Comparison of ENCODE assay signal across 17 cellular contexts in the genomic region with DNA sequence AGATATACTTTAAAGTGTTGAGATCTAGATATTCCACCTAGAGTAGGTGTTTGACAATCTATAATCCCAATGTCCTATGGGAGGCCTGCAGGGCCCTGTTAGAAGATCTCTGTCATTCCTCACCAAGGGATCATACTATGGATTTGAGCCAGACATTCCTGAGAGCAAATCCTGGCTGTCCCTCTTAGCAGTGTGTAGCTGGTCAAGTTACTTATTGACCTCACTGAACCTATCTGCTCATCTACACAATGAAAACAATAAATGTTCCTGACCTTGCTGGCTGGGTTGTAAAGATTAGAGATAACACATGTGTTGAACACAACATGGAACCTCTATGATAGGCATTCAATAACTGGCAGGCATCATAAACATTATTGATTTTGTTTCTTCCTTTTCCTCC.
A peak's percentile ranks its signal among the peaks of the same experiment; 100 is the strongest.
DNase-seq lines count a peak whose midpoint lies in the region; FAIRE-seq and TF ChIP-seq lines count a peak whose summit lies in the region.
"Had no signal": no experiment of that assay in that cellular context is flagged by ENCODE, and none has a peak within 500 bp of the region (broad histone marks: within the 10 kb centered on the region; RNA-seq: fewer than 3 reads in every experiment).

No MANE protein-coding gene starts in this region.

- no peak overlapping the region for H3K27ac Mint-ChIP-seq in nephron progenitor cell
- H3K27ac Mint-ChIP-seq: B cell; CD4-positive, alpha-beta T cell; HFFc6 had no signal

- no peaks in the 10 kb centered on the region for H3K9me3 Mint-ChIP-seq in nephron progenitor cell
- H3K9me3 Mint-ChIP-seq: CD4-positive, alpha-beta T cell had no signal

- H3K36me3 Mint-ChIP-seq in nephron progenitor cell (ENCODE audit: low read depth) = no peaks in the 10 kb centered on the region

- POLR2A ChIA-PET in HEK293T (lab: Yijun Ruan, JAX) = no interaction called here

- no peaks in the 10 kb centered on the region for H3K27me3 Mint-ChIP-seq in nephron progenitor cell (ENCODE audit: low read depth, poor library complexity)

- H3K4me1 Mint-ChIP-seq in nephron progenitor cell = peaks cover 16% of the 10 kb centered on the region
- H3K4me1 Mint-ChIP-seq: B cell had no signal

- no peak for FAIRE-seq in RCC 7860 (lab: Jason Lieb, UNC)
- FAIRE-seq: D721Med had no signal

- H3K4me3 Mint-ChIP-seq in nephron progenitor cell = no peak overlapping the region
- H3K4me3 Mint-ChIP-seq: B cell; CD4-positive, alpha-beta T cell; HFFc6 had no signal

- CTCF ChIA-PET in HEK293T (lab: Yijun Ruan, JAX) = no interaction called here

- no peak overlapping the region for H3K4me3 ChIP-seq in retinal pigment epithelial cell (ENCODE audit: low read length)

- TF ChIP-seq CTCF in retinal pigment epithelial cell (conservative IDR thresholded peaks at IDR 0.05; ENCODE audit: low read depth, low read length) (no peak), nephron progenitor cell (IDR thresholded peaks at IDR 0.05) (no peak)

- DNase-seq in HEK293T (ENCODE audit: extremely low spot score) = no peak
- peak; percentile 16 for DNase-seq in RCC 7860 (ENCODE audit: low spot score)
- peak; percentile 40 for DNase-seq in kidney glomerular epithelial cell (lab: John Stamatoyannopoulos, UW)
- DNase-seq in retinal pigment epithelial cell (ENCODE audit: low read depth) = peak; percentile 9
- DNase-seq in activated naive CD4-positive, alpha-beta T cell treated with Interleukin-2 at 50 U/mL for 16 hours = no peak
- DNase-seq in NCI-H1417 (lab: John Stamatoyannopoulos, UW) = no peak
- DNase-seq in nephron progenitor cell = no peak
- DNase-seq: CD4-positive, alpha-beta T cell; DND-41; GOT3; HFFc6; NCI-H1417 treated with DMSO at 0.1 percent for 48 hours; NCI-H2081; NCI-H510A treated with DMSO at 0.1 percent for 48 hours; RPMI8226 had no signal

TF ChIP-seq in HEK293T, 16 proteins besides CTCF, POLR2A, EP300 and RAD21:
- TF ChIP-seq, protein P1, sequence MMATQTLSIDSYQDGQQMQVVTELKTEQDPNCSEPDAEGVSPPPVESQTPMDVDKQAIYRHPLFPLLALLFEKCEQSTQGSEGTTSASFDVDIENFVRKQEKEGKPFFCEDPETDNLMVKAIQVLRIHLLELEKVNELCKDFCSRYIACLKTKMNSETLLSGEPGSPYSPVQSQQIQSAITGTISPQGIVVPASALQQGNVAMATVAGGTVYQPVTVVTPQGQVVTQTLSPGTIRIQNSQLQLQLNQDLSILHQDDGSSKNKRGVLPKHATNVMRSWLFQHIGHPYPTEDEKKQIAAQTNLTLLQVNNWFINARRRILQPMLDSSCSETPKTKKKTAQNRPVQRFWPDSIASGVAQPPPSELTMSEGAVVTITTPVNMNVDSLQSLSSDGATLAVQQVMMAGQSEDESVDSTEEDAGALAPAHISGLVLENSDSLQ (IDR thresholded peaks at IDR 0.05) = peak; percentile 32; the same call in 1 of the 2 replicates
- TF ChIP-seq CTBP1 (IDR thresholded peaks at IDR 0.05; ENCODE audit: borderline replicate concordance) = 0 out of 2 replicates have a peak, but pooled peaks have one; percentile 14
- TF ChIP-seq NFRKB (IDR thresholded peaks at IDR 0.05) = no peak

Comparison
In these comparisons a context has a peak if more than half of its experiments do, and no peak if none do; other contexts are left out.
1. DNase-seq: peak in RCC 7860 (single experiment), kidney glomerular epithelial cell (single experiment) and retinal pigment epithelial cell (single experiment); none in HEK293T (single experiment), activated naive CD4-positive, alpha-beta T cell treated with Interleukin-2 at 50 U/mL for 16 hours (single experiment), NCI-H1417 (0 of 3) and nephron progenitor cell (single experiment).